In the genomic region with DNA sequence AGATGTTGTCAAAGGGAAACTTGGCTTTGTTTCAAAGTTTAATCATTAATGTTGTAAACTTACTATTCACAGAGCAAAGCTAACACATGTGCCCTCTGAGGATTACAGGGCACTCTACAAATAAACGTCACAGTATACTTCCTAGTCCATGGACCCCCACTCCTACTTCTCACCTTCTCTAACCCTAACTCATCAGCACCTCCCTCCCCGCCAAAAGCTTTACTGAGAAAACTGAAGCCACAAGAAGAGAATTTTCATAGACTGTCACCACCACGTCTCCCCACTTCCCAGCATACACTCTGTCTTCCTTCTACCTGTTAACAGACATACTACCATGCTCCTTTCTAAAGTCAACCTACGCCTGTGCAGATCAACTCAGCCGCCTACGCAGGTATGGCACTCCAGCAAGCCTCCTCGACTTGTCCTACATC, we compare ENCODE assay signal across 1 cellular context.
TF ChIP-seq lines count a peak whose summit lies in the region.

No MANE protein-coding gene starts in this region.

TF ChIP-seq in HepG2, 621 proteins besides CTCF, POLR2A, EP300 and RAD21 (continued from another document and continues in another):
- no peak for TF ChIP-seq HIVEP1 (CRISPR knock-in tag; IDR thresholded peaks at IDR 0.05)
- no peak for TF ChIP-seq JUND (CRISPR knock-in tag; IDR thresholded peaks at IDR 0.05)
- TF ChIP-seq ZMYM3 (CRISPR knock-in tag; IDR thresholded peaks at IDR 0.05), result no peak
- TF ChIP-seq, protein P1, sequence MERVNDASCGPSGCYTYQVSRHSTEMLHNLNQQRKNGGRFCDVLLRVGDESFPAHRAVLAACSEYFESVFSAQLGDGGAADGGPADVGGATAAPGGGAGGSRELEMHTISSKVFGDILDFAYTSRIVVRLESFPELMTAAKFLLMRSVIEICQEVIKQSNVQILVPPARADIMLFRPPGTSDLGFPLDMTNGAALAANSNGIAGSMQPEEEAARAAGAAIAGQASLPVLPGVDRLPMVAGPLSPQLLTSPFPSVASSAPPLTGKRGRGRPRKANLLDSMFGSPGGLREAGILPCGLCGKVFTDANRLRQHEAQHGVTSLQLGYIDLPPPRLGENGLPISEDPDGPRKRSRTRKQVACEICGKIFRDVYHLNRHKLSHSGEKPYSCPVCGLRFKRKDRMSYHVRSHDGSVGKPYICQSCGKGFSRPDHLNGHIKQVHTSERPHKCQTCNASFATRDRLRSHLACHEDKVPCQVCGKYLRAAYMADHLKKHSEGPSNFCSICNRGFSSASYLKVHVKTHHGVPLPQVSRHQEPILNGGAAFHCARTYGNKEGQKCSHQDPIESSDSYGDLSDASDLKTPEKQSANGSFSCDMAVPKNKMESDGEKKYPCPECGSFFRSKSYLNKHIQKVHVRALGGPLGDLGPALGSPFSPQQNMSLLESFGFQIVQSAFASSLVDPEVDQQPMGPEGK (CRISPR knock-in tag; IDR thresholded peaks at IDR 0.05), result 0 out of 2 replicates have a peak, but pooled peaks have one; percentile 37
- TF ChIP-seq POGZ (CRISPR knock-in tag; IDR thresholded peaks at IDR 0.05), result no peak
- TF ChIP-seq ZNF724P (CRISPR knock-in tag; IDR thresholded peaks at IDR 0.05; ENCODE audit: borderline replicate concordance), result no peak
- TF ChIP-seq BRD4 (CRISPR knock-in tag; IDR thresholded peaks at IDR 0.05), result no peak
- TF ChIP-seq JDP2 (CRISPR knock-in tag; IDR thresholded peaks at IDR 0.05; ENCODE audit: borderline replicate concordance), result no peak
- no peak for TF ChIP-seq U2AF2 (IDR thresholded peaks at IDR 0.05; ENCODE audit: low read depth, low read length)
- TF ChIP-seq, protein P2, sequence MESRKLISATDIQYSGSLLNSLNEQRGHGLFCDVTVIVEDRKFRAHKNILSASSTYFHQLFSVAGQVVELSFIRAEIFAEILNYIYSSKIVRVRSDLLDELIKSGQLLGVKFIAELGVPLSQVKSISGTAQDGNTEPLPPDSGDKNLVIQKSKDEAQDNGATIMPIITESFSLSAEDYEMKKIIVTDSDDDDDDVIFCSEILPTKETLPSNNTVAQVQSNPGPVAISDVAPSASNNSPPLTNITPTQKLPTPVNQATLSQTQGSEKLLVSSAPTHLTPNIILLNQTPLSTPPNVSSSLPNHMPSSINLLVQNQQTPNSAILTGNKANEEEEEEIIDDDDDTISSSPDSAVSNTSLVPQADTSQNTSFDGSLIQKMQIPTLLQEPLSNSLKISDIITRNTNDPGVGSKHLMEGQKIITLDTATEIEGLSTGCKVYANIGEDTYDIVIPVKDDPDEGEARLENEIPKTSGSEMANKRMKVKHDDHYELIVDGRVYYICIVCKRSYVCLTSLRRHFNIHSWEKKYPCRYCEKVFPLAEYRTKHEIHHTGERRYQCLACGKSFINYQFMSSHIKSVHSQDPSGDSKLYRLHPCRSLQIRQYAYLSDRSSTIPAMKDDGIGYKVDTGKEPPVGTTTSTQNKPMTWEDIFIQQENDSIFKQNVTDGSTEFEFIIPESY (CRISPR knock-in tag; IDR thresholded peaks at IDR 0.05), result no peak
- no peak for TF ChIP-seq FOXP1 (IDR thresholded peaks at IDR 0.05)
- TF ChIP-seq FOXP1 (CRISPR knock-in tag; IDR thresholded peaks at IDR 0.05), result peak; percentile 29; the same call in 1 of the 2 replicates
- no peak for TF ChIP-seq SMAD1 (CRISPR knock-in tag; IDR thresholded peaks at IDR 0.05; ENCODE audit: borderline replicate concordance, low read depth)
- TF ChIP-seq, protein P3, sequence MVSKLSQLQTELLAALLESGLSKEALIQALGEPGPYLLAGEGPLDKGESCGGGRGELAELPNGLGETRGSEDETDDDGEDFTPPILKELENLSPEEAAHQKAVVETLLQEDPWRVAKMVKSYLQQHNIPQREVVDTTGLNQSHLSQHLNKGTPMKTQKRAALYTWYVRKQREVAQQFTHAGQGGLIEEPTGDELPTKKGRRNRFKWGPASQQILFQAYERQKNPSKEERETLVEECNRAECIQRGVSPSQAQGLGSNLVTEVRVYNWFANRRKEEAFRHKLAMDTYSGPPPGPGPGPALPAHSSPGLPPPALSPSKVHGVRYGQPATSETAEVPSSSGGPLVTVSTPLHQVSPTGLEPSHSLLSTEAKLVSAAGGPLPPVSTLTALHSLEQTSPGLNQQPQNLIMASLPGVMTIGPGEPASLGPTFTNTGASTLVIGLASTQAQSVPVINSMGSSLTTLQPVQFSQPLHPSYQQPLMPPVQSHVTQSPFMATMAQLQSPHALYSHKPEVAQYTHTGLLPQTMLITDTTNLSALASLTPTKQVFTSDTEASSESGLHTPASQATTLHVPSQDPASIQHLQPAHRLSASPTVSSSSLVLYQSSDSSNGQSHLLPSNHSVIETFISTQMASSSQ (IDR thresholded peaks at IDR 0.05; ENCODE audit: low read depth), result 0 out of 2 replicates have a peak, but pooled peaks have one; percentile 20
- TF ChIP-seq, protein P3 (CRISPR knock-in tag; IDR thresholded peaks at IDR 0.05; ENCODE audit: borderline replicate concordance), result no peak
- TF ChIP-seq, protein P4, sequence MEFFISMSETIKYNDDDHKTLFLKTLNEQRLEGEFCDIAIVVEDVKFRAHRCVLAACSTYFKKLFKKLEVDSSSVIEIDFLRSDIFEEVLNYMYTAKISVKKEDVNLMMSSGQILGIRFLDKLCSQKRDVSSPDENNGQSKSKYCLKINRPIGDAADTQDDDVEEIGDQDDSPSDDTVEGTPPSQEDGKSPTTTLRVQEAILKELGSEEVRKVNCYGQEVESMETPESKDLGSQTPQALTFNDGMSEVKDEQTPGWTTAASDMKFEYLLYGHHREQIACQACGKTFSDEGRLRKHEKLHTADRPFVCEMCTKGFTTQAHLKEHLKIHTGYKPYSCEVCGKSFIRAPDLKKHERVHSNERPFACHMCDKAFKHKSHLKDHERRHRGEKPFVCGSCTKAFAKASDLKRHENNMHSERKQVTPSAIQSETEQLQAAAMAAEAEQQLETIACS (CRISPR knock-in tag; IDR thresholded peaks at IDR 0.05), result no peak
- TF ChIP-seq MTA3 (CRISPR knock-in tag; IDR thresholded peaks at IDR 0.05), result no peak
- no peak for TF ChIP-seq ZNF33B (CRISPR knock-in tag; IDR thresholded peaks at IDR 0.05)
- TF ChIP-seq, protein P5, sequence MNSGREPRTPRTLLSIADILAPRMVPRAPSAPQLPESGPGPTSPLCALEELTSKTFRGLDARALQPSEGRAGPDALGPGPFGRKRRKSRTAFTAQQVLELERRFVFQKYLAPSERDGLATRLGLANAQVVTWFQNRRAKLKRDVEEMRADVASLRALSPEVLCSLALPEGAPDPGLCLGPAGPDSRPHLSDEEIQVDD (CRISPR knock-in tag; IDR thresholded peaks at IDR 0.05; ENCODE audit: borderline replicate concordance), result no peak
- TF ChIP-seq DNMT1 (CRISPR knock-in tag; IDR thresholded peaks at IDR 0.05), result no peak
- TF ChIP-seq, protein P6, sequence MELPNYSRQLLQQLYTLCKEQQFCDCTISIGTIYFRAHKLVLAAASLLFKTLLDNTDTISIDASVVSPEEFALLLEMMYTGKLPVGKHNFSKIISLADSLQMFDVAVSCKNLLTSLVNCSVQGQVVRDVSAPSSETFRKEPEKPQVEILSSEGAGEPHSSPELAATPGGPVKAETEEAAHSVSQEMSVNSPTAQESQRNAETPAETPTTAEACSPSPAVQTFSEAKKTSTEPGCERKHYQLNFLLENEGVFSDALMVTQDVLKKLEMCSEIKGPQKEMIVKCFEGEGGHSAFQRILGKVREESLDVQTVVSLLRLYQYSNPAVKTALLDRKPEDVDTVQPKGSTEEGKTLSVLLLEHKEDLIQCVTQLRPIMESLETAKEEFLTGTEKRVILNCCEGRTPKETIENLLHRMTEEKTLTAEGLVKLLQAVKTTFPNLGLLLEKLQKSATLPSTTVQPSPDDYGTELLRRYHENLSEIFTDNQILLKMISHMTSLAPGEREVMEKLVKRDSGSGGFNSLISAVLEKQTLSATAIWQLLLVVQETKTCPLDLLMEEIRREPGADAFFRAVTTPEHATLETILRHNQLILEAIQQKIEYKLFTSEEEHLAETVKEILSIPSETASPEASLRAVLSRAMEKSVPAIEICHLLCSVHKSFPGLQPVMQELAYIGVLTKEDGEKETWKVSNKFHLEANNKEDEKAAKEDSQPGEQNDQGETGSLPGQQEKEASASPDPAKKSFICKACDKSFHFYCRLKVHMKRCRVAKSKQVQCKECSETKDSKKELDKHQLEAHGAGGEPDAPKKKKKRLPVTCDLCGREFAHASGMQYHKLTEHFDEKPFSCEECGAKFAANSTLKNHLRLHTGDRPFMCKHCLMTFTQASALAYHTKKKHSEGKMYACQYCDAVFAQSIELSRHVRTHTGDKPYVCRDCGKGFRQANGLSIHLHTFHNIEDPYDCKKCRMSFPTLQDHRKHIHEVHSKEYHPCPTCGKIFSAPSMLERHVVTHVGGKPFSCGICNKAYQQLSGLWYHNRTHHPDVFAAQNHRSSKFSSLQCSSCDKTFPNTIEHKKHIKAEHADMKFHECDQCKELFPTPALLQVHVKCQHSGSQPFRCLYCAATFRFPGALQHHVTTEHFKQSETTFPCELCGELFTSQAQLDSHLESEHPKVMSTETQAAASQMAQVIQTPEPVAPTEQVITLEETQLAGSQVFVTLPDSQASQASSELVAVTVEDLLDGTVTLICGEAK (IDR thresholded peaks at IDR 0.05), result no peak
- TF ChIP-seq, protein P6 (CRISPR knock-in tag; IDR thresholded peaks at IDR 0.05), result no peak
- TF ChIP-seq BCL6 (CRISPR knock-in tag; IDR thresholded peaks at IDR 0.05), result no peak
- no peak for TF ChIP-seq CREB1 (IDR thresholded peaks at IDR 0.05)
- peak; percentile 37; the same call in 1 of the 2 replicates for TF ChIP-seq CREB1 (CRISPR knock-in tag; IDR thresholded peaks at IDR 0.05)
- TF ChIP-seq TCF7 (IDR thresholded peaks at IDR 0.05; ENCODE audit: low read depth), result no peak
- no peak for TF ChIP-seq KLF12 (CRISPR knock-in tag; IDR thresholded peaks at IDR 0.05; ENCODE audit: borderline replicate concordance)
- TF ChIP-seq, protein P7, sequence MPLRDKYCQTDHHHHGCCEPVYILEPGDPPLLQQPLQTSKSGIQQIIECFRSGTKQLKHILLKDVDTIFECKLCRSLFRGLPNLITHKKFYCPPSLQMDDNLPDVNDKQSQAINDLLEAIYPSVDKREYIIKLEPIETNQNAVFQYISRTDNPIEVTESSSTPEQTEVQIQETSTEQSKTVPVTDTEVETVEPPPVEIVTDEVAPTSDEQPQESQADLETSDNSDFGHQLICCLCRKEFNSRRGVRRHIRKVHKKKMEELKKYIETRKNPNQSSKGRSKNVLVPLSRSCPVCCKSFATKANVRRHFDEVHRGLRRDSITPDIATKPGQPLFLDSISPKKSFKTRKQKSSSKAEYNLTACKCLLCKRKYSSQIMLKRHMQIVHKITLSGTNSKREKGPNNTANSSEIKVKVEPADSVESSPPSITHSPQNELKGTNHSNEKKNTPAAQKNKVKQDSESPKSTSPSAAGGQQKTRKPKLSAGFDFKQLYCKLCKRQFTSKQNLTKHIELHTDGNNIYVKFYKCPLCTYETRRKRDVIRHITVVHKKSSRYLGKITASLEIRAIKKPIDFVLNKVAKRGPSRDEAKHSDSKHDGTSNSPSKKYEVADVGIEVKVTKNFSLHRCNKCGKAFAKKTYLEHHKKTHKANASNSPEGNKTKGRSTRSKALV (CRISPR knock-in tag; IDR thresholded peaks at IDR 0.05), result no peak
- TF ChIP-seq SALL1 (CRISPR knock-in tag; IDR thresholded peaks at IDR 0.05), result no peak
- TF ChIP-seq NCOA2 (CRISPR knock-in tag; IDR thresholded peaks at IDR 0.05), result no peak
- TF ChIP-seq ZNF674 (CRISPR knock-in tag; IDR thresholded peaks at IDR 0.05; ENCODE audit: low read depth), result no peak
- TF ChIP-seq ATAD3A (CRISPR knock-in tag; IDR thresholded peaks at IDR 0.05), result no peak
- no peak for TF ChIP-seq ZFP82 (CRISPR knock-in tag; IDR thresholded peaks at IDR 0.05; ENCODE audit: borderline replicate concordance)
- TF ChIP-seq TEAD3 (CRISPR knock-in tag; optimal IDR thresholded peaks at IDR 0.05; ENCODE audit: borderline replicate concordance), result no peak
- TF ChIP-seq ZNF703 (CRISPR knock-in tag; IDR thresholded peaks at IDR 0.05; ENCODE audit: borderline replicate concordance), result no peak
- no peak for TF ChIP-seq TOPORS (CRISPR knock-in tag; IDR thresholded peaks at IDR 0.05)
- no peak for TF ChIP-seq HMG20B (CRISPR knock-in tag; conservative IDR thresholded peaks at IDR 0.05)
- no peak for TF ChIP-seq ZSCAN30 (CRISPR knock-in tag; IDR thresholded peaks at IDR 0.05)
- TF ChIP-seq PHF21A (CRISPR knock-in tag; IDR thresholded peaks at IDR 0.05), result no peak
